Comparison of ENCODE assay signal across 7 cellular contexts in genomic region chr21:14632359-14632758, GRCh38.
"Had no signal": no experiment of that assay in that cellular context is flagged by ENCODE, and none has a peak within 500 bp of the region (broad histone marks: within the 10 kb centered on the region; RNA-seq: fewer than 3 reads in every experiment).

No MANE protein-coding gene starts in this region.

- FAIRE-seq: H54, HepG2 had no signal

- H3K27me3 Mint-ChIP-seq: IgD-negative memory B cell had no signal

- ATAC-seq: HepG2 had no signal

- DNase-seq: GOT3, H9, HCEC 1CT, KG1 had no signal

- H3K9me3 Mint-ChIP-seq: H9 had no signal

- H3K4me3 Mint-ChIP-seq: H9 had no signal

- H3K27ac Mint-ChIP-seq: H9, IgD-negative memory B cell had no signal

- H3K36me3 Mint-ChIP-seq: IgD-negative memory B cell had no signal
